ENCODE assay signal across 19 cellular contexts in the genomic region with DNA sequence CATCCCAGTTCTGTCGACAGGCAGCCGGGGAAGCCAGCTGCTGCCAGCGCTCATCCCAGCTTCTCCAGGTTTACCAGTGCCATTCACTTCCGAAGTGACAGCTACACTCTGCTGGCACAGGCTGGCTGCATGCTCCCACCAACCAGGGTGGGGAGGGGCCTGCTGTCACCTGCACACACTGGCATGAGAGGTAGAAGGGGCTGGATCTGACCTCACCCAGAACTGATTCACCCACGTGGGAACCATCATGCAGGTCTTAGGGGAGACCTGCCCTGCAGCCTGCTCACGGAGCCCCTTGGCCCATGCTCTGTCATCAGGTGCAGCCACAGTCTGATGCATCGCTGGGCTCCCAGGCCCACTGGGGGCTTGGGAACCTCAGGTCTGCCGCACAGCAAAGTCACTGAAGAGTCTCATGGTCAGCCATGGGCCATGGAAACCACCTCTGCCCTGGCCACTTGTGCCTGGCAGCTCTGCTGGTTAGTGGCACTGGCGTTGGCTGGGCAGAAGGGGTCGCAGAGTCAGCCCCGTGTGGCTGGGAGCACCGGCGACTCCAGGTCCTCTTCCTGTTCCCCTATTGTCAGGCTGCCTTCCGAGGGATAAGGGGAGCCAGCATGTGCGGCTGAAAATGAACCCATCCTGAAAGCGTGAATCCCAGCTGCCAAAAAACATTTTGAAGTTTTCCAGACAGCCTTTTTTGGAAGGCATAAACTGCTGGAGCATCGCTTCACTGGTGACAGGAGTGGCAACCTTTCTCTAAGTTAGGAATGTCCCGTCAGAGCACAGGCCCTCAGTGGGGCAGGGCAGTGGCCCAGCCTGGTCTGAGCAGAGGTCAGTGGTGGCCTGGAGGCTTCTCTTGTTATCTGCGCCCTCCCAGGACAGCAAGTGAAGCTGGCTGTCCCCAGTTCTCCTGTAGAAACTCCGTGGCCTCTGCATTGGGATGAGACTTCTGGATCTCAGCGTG.
"Had no signal": no experiment of that assay in that cellular context is flagged by ENCODE, and none has a peak within 500 bp of the region (broad histone marks: within the 10 kb centered on the region; RNA-seq: fewer than 3 reads in every experiment).

No MANE protein-coding gene starts in this region.

- H3K4me3 Mint-ChIP-seq: activated CD4-positive, alpha-beta T cell treated with anti-CD3 and anti-CD28 coated beads for 36 hours; activated CD8-positive, alpha-beta T cell treated with anti-CD3 and anti-CD28 coated beads, Interleukin-2, amount 10 ng/mL, durations not matched to agents 7 days and 5 days; activated naive CD4-positive, alpha-beta T cell treated with anti-CD3 and anti-CD28 coated beads for 36 hours; activated T-helper 1 cell treated with anti-CD3 and anti-CD28 coated beads, Interleukin-12 subunit alpha, Interleukin-12 subunit beta, Interleukin-2, Interleukin-4 antibody, amounts not matched to agents 30 ng/mL and 10 ng/mL and 1 ng/mL, durations not matched to agents 14 hours and 24 hours and 36 hours; dendritic cell treated with granulocyte-macrophage colony-stimulating factor and Interleukin-4, amounts not matched to agents 40 ng/mL and 50 ng/mL, for 4 days; effector memory CD8-positive, alpha-beta T cell; natural killer cell treated with Interleukin-12 subunit alpha and Interleukin-12 subunit beta and Interleukin-15 and Interleukin-18, amount 100 ng/mL, for 72 hours; stimulated activated naive CD8-positive, alpha-beta T cell treated with anti-CD3 and anti-CD28 coated beads, Interleukin-15, Interleukin-2, amounts not matched to agents 100 ng/mL and 50 ng/mL, for 24 hours; T-cell had no signal

- ATAC-seq: activated CD8-positive, alpha-beta T cell treated with anti-CD3 and anti-CD28 coated beads, Interleukin-2, amount 10 ng/mL, durations not matched to agents 7 days and 5 days; effector memory CD8-positive, alpha-beta T cell; natural killer cell treated with Interleukin-12 subunit alpha and Interleukin-12 subunit beta and Interleukin-15 and Interleukin-18, amount 100 ng/mL, for 72 hours; T-cell had no signal

- H3K4me1 ChIP-seq: testis had no signal

- H3K9me3 Mint-ChIP-seq: activated naive CD4-positive, alpha-beta T cell treated with anti-CD3 and anti-CD28 coated beads for 36 hours; activated T-helper 1 cell treated with anti-CD3 and anti-CD28 coated beads, Interleukin-12 subunit alpha, Interleukin-12 subunit beta, Interleukin-2, Interleukin-4 antibody, amounts not matched to agents 30 ng/mL and 10 ng/mL and 1 ng/mL, durations not matched to agents 14 hours and 24 hours and 36 hours; dendritic cell treated with granulocyte-macrophage colony-stimulating factor and Interleukin-4, amounts not matched to agents 40 ng/mL and 50 ng/mL, for 4 days; effector memory CD8-positive, alpha-beta T cell; natural killer cell treated with Interleukin-12 subunit alpha and Interleukin-12 subunit beta and Interleukin-15 and Interleukin-18, amount 100 ng/mL, for 72 hours; stimulated activated naive CD8-positive, alpha-beta T cell treated with anti-CD3 and anti-CD28 coated beads, Interleukin-15, Interleukin-2, amounts not matched to agents 100 ng/mL and 50 ng/mL, for 24 hours; T-cell had no signal

- H3K27ac ChIP-seq: testis, WERI-Rb-1 had no signal

- H3K27me3 Mint-ChIP-seq: activated CD4-positive, alpha-beta T cell treated with anti-CD3 and anti-CD28 coated beads for 36 hours; dendritic cell treated with granulocyte-macrophage colony-stimulating factor and Interleukin-4, amounts not matched to agents 40 ng/mL and 50 ng/mL, for 4 days; natural killer cell treated with Interleukin-12 subunit alpha and Interleukin-12 subunit beta and Interleukin-15 and Interleukin-18, amount 100 ng/mL, for 72 hours; stimulated activated naive CD8-positive, alpha-beta T cell treated with anti-CD3 and anti-CD28 coated beads, Interleukin-15, Interleukin-2, amounts not matched to agents 100 ng/mL and 50 ng/mL, for 24 hours; T-cell had no signal

- H3K4me3 ChIP-seq: testis had no signal

- H3K4me1 Mint-ChIP-seq: T-cell had no signal

- H3K36me3 Mint-ChIP-seq: natural killer cell treated with Interleukin-12 subunit alpha and Interleukin-12 subunit beta and Interleukin-15 and Interleukin-18, amount 100 ng/mL, for 72 hours; T-cell had no signal

- H3K9me3 ChIP-seq: testis had no signal

- H3K27me3 ChIP-seq: testis had no signal

- H3K27ac Mint-ChIP-seq: activated CD8-positive, alpha-beta T cell treated with anti-CD3 and anti-CD28 coated beads, Interleukin-2, amount 10 ng/mL, durations not matched to agents 7 days and 5 days; activated naive CD4-positive, alpha-beta T cell treated with anti-CD3 and anti-CD28 coated beads for 36 hours; activated T-helper 1 cell treated with anti-CD3 and anti-CD28 coated beads, Interleukin-12 subunit alpha, Interleukin-12 subunit beta, Interleukin-2, Interleukin-4 antibody, amounts not matched to agents 30 ng/mL and 10 ng/mL and 1 ng/mL, durations not matched to agents 14 hours and 24 hours and 36 hours; dendritic cell treated with granulocyte-macrophage colony-stimulating factor and Interleukin-4, amounts not matched to agents 40 ng/mL and 50 ng/mL, for 4 days; effector memory CD8-positive, alpha-beta T cell; natural killer cell treated with Interleukin-12 subunit alpha and Interleukin-12 subunit beta and Interleukin-15 and Interleukin-18, amount 100 ng/mL, for 72 hours; T-cell had no signal

- DNase-seq: activated CD4-positive, alpha-beta T cell treated with anti-CD3 and anti-CD28 coated beads for 36 hours; activated CD8-positive, alpha-beta memory T cell treated with anti-CD3 and anti-CD28 coated beads, Interleukin-2, amount 50 U/mL, for 48 hours; activated CD8-positive, alpha-beta T cell treated with anti-CD3 and anti-CD28 coated beads, Interleukin-2, amount 10 ng/mL, durations not matched to agents 7 days and 5 days; activated naive CD4-positive, alpha-beta T cell treated with anti-CD3 and anti-CD28 coated beads for 36 hours; caudate nucleus; effector memory CD8-positive, alpha-beta T cell; hypothalamus; mammary epithelial cell; occipital lobe; stimulated activated CD4-positive, alpha-beta T cell treated with anti-CD3 and anti-CD28 coated beads, Interleukin-15, amount 100 ng/mL, for 24 hours; stimulated activated CD4-positive, alpha-beta T cell treated with anti-CD3 and anti-CD28 coated beads, Interleukin-4, amount 100 ng/mL, for 24 hours; T-cell; T1000; testis; WERI-Rb-1 had no signal

- H3K36me3 ChIP-seq: WERI-Rb-1 had no signal
